Comparison of ENCODE assay signal across 16 cellular contexts in genomic region chr6:12084681-12085080, GRCh38.
"Had no signal": no experiment of that assay in that cellular context is flagged by ENCODE, and none has a peak within 500 bp of the region (broad histone marks: within the 10 kb centered on the region; RNA-seq: fewer than 3 reads in every experiment).

No MANE protein-coding gene starts in this region.

- H3K27ac ChIP-seq: lower lobe of right lung, suprapubic skin, tibial nerve had no signal

- H3K36me3 ChIP-seq: lower lobe of right lung, suprapubic skin had no signal

- H3K27me3 Mint-ChIP-seq: activated CD4-positive, alpha-beta memory T cell treated with anti-CD3 and anti-CD28 coated beads for 36 hours; activated naive CD8-positive, alpha-beta T cell treated with anti-CD3 and anti-CD28 coated beads, Interleukin-2, amount 10 ng/mL, durations not matched to agents 7 days and 5 days; naive thymus-derived CD4-positive, alpha-beta T cell; progenitor cell of endocrine pancreas; stimulated activated naive CD8-positive, alpha-beta T cell treated with anti-CD3 and anti-CD28 coated beads, Interleukin-15, Interleukin-2, amounts not matched to agents 100 ng/mL and 50 ng/mL, for 24 hours had no signal

- H3K9me3 Mint-ChIP-seq: activated CD4-positive, alpha-beta memory T cell treated with anti-CD3 and anti-CD28 coated beads for 36 hours; activated naive CD8-positive, alpha-beta T cell treated with anti-CD3 and anti-CD28 coated beads, Interleukin-2, amount 10 ng/mL, durations not matched to agents 7 days and 5 days; activated T-helper 1 cell treated with anti-CD3 and anti-CD28 coated beads, Interleukin-12 subunit alpha, Interleukin-12 subunit beta, Interleukin-2, Interleukin-4 antibody, amounts not matched to agents 30 ng/mL and 10 ng/mL and 1 ng/mL, durations not matched to agents 14 hours and 24 hours and 36 hours; naive thymus-derived CD4-positive, alpha-beta T cell; stimulated activated naive CD8-positive, alpha-beta T cell treated with anti-CD3 and anti-CD28 coated beads, Interleukin-15, Interleukin-2, amounts not matched to agents 100 ng/mL and 50 ng/mL, for 24 hours had no signal

- DNase-seq: activated CD4-positive, alpha-beta memory T cell treated with anti-CD3 and anti-CD28 coated beads for 36 hours; activated gamma-delta T cell treated with Interleukin-2 at 50 U/mL for 16 hours; activated naive CD8-positive, alpha-beta T cell treated with anti-CD3 and anti-CD28 coated beads, Interleukin-2, amount 10 ng/mL, durations not matched to agents 7 days and 5 days; amniotic stem cell; cerebellar nuclear complex; kidney; lower lobe of right lung; naive thymus-derived CD4-positive, alpha-beta T cell; stimulated activated CD4-positive, alpha-beta T cell treated with anti-CD3 and anti-CD28 coated beads, Interleukin-2, amount 100 ng/mL, for 48 hours; T-helper 1 cell; T-helper 9 cell had no signal

- H3K4me3 Mint-ChIP-seq: activated CD4-positive, alpha-beta memory T cell treated with anti-CD3 and anti-CD28 coated beads for 36 hours; activated naive CD8-positive, alpha-beta T cell treated with anti-CD3 and anti-CD28 coated beads, Interleukin-2, amount 10 ng/mL, durations not matched to agents 7 days and 5 days; activated T-helper 1 cell treated with anti-CD3 and anti-CD28 coated beads, Interleukin-12 subunit alpha, Interleukin-12 subunit beta, Interleukin-2, Interleukin-4 antibody, amounts not matched to agents 30 ng/mL and 10 ng/mL and 1 ng/mL, durations not matched to agents 14 hours and 24 hours and 36 hours; naive thymus-derived CD4-positive, alpha-beta T cell; stimulated activated naive CD8-positive, alpha-beta T cell treated with anti-CD3 and anti-CD28 coated beads, Interleukin-15, Interleukin-2, amounts not matched to agents 100 ng/mL and 50 ng/mL, for 24 hours had no signal

- H3K27ac Mint-ChIP-seq: activated CD4-positive, alpha-beta memory T cell treated with anti-CD3 and anti-CD28 coated beads for 36 hours; activated T-helper 1 cell treated with anti-CD3 and anti-CD28 coated beads, Interleukin-12 subunit alpha, Interleukin-12 subunit beta, Interleukin-2, Interleukin-4 antibody, amounts not matched to agents 30 ng/mL and 10 ng/mL and 1 ng/mL, durations not matched to agents 14 hours and 24 hours and 36 hours; stimulated activated naive CD8-positive, alpha-beta T cell treated with anti-CD3 and anti-CD28 coated beads, Interleukin-15, Interleukin-2, amounts not matched to agents 100 ng/mL and 50 ng/mL, for 24 hours had no signal

- H3K4me3 ChIP-seq: lower lobe of right lung, suprapubic skin, tibial nerve had no signal

- ATAC-seq: lower lobe of right lung; naive thymus-derived CD4-positive, alpha-beta T cell had no signal

- H3K27me3 ChIP-seq: suprapubic skin, tibial nerve had no signal

- H3K9me3 ChIP-seq: lower lobe of right lung, suprapubic skin, tibial nerve had no signal

- H3K36me3 Mint-ChIP-seq: activated CD4-positive, alpha-beta memory T cell treated with anti-CD3 and anti-CD28 coated beads for 36 hours had no signal
